ENCODE assay signal across 13 cellular contexts in the genomic region with DNA sequence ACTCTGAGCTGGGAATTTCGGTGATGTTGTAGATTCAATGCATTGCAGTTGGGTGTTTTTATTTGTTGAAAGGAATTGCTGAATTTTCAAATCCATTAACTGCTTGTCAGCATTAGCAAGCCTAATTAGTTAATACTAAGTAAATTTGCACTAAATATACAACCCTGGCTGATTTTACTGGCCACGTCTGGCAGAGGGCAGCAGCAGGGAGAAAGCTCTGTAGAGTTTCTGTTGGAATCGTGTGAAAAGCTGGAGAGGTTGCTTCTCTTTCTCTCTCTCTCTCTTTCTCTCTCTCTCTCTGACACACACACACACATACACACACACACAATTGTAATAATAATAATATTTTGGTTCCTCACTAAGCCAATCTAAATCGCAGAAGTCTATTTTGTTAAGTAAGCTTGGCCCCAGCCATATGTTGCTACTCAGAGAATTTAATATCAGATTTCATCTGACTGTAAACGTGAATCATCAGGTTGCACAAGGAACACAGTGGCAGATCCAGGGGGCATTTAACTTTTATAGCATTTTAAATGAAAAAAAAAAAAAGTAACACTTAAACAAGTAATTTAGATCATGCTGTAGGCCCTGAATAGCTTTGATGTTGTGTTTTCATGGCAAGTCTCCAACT.
DNase-seq lines count a peak whose midpoint lies in the region; ATAC-seq and TF ChIP-seq lines count a peak whose summit lies in the region.
"Had no signal": no experiment of that assay in that cellular context is flagged by ENCODE, and none has a peak within 500 bp of the region (broad histone marks: within the 10 kb centered on the region; RNA-seq: fewer than 3 reads in every experiment).

No MANE protein-coding gene starts in this region.

- H3K4me3 ChIP-seq in HFF-Myc (replicated peaks; ENCODE audit: low read depth, low read length) = no peak overlapping the region
- H3K4me3 ChIP-seq: SJSA1 had no signal

- no peak for TF ChIP-seq CTCF in HFF-Myc (IDR thresholded peaks at IDR 0.05; ENCODE audit: low read depth, low read length, missing control alignments)

- peak; percentile 25 for DNase-seq in A172 (ENCODE audit: low spot score)
- DNase-seq in HFF-Myc (ENCODE audit: extremely low read depth, low read depth) = peak; percentile 78
- DNase-seq in amniotic stem cell (lab: John Stamatoyannopoulos, UW) = peak; percentile 68
- peak; percentile 69 for DNase-seq in hepatic stellate cell (ENCODE audit: low spot score)
- no peak for DNase-seq in pons (ENCODE audit: low spot score)
- DNase-seq in activated effector memory CD4-positive, alpha-beta T cell treated with anti-CD3 and anti-CD28 coated beads, Interleukin-2, amount 50 U/mL, for 16 hours = no peak
- DNase-seq: activated CD4-positive, alpha-beta T cell treated with anti-CD3 and anti-CD28 coated beads for 36 hours; activated naive CD4-positive, alpha-beta T cell treated with anti-CD3 and anti-CD28 coated beads, Interleukin-2, amount 10 ng/mL, durations not matched to agents 7 days and 5 days; NCI-H187; stimulated activated CD8-positive, alpha-beta memory T cell treated with anti-CD3 and anti-CD28 coated beads, Interleukin-4, amount 100 ng/mL, for 48 hours had no signal

- no peak for ATAC-seq in GM21360 (IDR thresholded peaks at IDR 0.05; ENCODE audit: unreplicated experiment)
- ATAC-seq in GM21390 (IDR thresholded peaks at IDR 0.05; ENCODE audit: unreplicated experiment) = no peak
- ATAC-seq: activated CD4-positive, alpha-beta T cell treated with anti-CD3 and anti-CD28 coated beads for 36 hours had no signal

Comparison
In these comparisons a context has a peak if more than half of its experiments do, and no peak if none do; other contexts are left out.
1. DNase-seq: peak in A172 (single experiment), HFF-Myc (single experiment), amniotic stem cell (single experiment) and hepatic stellate cell (single experiment); none in pons (single experiment) and activated effector memory CD4-positive, alpha-beta T cell treated with anti-CD3 and anti-CD28 coated beads, Interleukin-2, amount 50 U/mL, for 16 hours (single experiment).